ENCODE assay signal across 26 cellular contexts in the genomic region with DNA sequence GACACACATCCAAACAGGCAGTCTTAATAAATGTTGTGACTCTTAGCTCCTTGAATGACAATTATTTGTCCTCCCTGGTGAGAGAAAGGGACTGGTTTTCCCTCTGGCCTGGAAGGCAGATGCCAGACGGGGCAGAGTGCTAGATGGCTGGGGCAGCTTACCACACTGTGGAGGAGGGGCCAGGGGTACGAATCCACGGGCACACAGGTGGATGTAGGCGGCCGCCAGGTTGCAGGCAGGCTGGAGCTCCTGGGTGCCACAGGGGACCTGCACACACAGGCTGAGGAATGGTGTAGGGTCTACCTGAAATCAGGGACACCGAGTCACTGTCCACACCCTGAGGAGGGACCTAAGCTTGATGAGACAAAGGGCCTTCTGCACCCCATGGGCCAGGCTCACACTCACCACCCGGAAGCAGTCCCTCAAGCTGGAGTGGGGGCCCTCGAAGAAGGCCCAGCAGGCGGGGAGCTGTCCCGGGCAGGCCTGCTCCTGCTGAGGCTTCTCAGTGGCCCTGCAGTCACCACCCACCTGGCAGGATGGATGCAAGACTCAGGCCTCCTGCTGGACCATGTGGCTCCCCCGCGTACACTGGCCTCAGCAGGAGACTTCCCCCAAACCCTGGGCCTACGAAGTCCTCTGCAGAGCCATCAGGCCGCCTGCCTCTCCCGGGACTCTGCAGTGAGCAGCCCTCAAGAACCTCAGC. TPM values are rescaled to one million over a fixed set of nuclear protein-coding genes. Genes with fewer than 3 reads are reported as not detected.
A peak's percentile ranks its signal among the peaks of the same experiment; 100 is the strongest.
DNase-seq lines count a peak whose midpoint lies in the region; ATAC-seq and TF ChIP-seq lines count a peak whose summit lies in the region.
"Had no signal": no experiment of that assay in that cellular context is flagged by ENCODE, and none has a peak within 500 bp of the region (broad histone marks: within the 10 kb centered on the region; RNA-seq: fewer than 3 reads in every experiment).

No MANE protein-coding gene starts in this region.

- peak overlapping the region; percentile 18 for H3K27ac Mint-ChIP-seq in dendritic cell treated with granulocyte-macrophage colony-stimulating factor and Interleukin-4, amounts not matched to agents 40 ng/mL and 50 ng/mL, for 4 days
- H3K27ac Mint-ChIP-seq: B cell; CD8-positive, alpha-beta T cell; GM23338; HFFc6 had no signal

- peaks cover 75% of the 10 kb centered on the region for H3K27me3 Mint-ChIP-seq in dendritic cell treated with granulocyte-macrophage colony-stimulating factor and Interleukin-4, amounts not matched to agents 40 ng/mL and 50 ng/mL, for 4 days

- no peak overlapping the region for H2AFZ ChIP-seq in mesenchymal stem cell (ENCODE audit: low read depth, low read length)
- H2AFZ ChIP-seq: GM23338 had no signal

- H3K9ac ChIP-seq in mesenchymal stem cell (ENCODE audit: low read length) = no peak overlapping the region

- no peaks in the 10 kb centered on the region for H3K36me3 ChIP-seq in mesenchymal stem cell (ENCODE audit: control insufficient read depth in 1 of 2, insufficient read depth in 2 of 2, low read depth in 1 of 2, low read length in 2 of 2)
- H3K36me3 ChIP-seq in sigmoid colon = no peaks in the 10 kb centered on the region
- H3K36me3 ChIP-seq: MG63, SJSA1 had no signal

- H3K4me3 ChIP-seq in mesenchymal stem cell (ENCODE audit: insufficient read depth in 1 of 2, low read depth in 1 of 2, low read length in 2 of 2) (no peak overlapping the region), sigmoid colon (no peak overlapping the region)
- H3K4me3 ChIP-seq: GM23338, MG63, SJSA1 had no signal

- no peak overlapping the region for H3K4ac ChIP-seq in mesenchymal stem cell (ENCODE audit: low read depth in 1 of 2, low read length in 2 of 2)

- peak overlapping the region in 1 of 2 experiments; percentile 41 for H3K14ac ChIP-seq in mesenchymal stem cell (ENCODE audit: low read length in 2 of 2)

- H3K18ac ChIP-seq in mesenchymal stem cell (ENCODE audit: low read depth in 1 of 2, low read length in 2 of 2) = no peak overlapping the region

- no peak overlapping the region for H2BK15ac ChIP-seq in mesenchymal stem cell (ENCODE audit: low read depth, poor library complexity, severe bottlenecking)

- no peaks in the 10 kb centered on the region for H3K9me3 Mint-ChIP-seq in dendritic cell treated with granulocyte-macrophage colony-stimulating factor and Interleukin-4, amounts not matched to agents 40 ng/mL and 50 ng/mL, for 4 days
- H3K9me3 Mint-ChIP-seq: CD8-positive, alpha-beta T cell; GM23338 had no signal

- 89% methylated on average over 15 of the region's 15 CpGs for WGBS in mesenchymal stem cell
- 94 to 95% methylated on average over 15 of the region's 15 CpGs for WGBS in sigmoid colon, 2 donors

- no peak for ATAC-seq in GM21515 (IDR thresholded peaks at IDR 0.05; ENCODE audit: unreplicated experiment)
- ATAC-seq: CD8-positive, alpha-beta T cell; GM23338 had no signal

- intact Hi-C loops in dendritic cell treated with granulocyte-macrophage colony-stimulating factor and Interleukin-4, amounts not matched to agents 40 ng/mL and 50 ng/mL, for 4 days (cut with micrococcal nuclease) = no loop called here
- intact Hi-C loops in sigmoid colon (cut with DNase I) = no loop called here

- H4K91ac ChIP-seq in mesenchymal stem cell (ENCODE audit: low read length) = peak overlapping the region; percentile 34

- TF ChIP-seq EP300 in sigmoid colon (IDR thresholded peaks at IDR 0.05) = no peak

- H2BK12ac ChIP-seq in mesenchymal stem cell (ENCODE audit: low read length in 2 of 2) = no peak overlapping the region

- peaks cover 4 to 7% of the 10 kb centered on the region in 2 experiments for H3K27me3 ChIP-seq in mesenchymal stem cell (ENCODE audit: control insufficient read depth in 1 of 2, insufficient read depth in 1 of 2, low read length in 2 of 2)
- H3K27me3 ChIP-seq in sigmoid colon = peaks cover 0 to 5% (median 0%) of the 10 kb centered on the region in 3 donors
- H3K27me3 ChIP-seq: MG63, SJSA1 had no signal

- no peak overlapping the region for H4K8ac ChIP-seq in mesenchymal stem cell (ENCODE audit: low read length)

- TF ChIP-seq POLR2A in sigmoid colon (IDR thresholded peaks at IDR 0.05) = no peak

- H3K4me1 ChIP-seq in mesenchymal stem cell (ENCODE audit: control insufficient read depth, insufficient read depth, low read depth, low read length) (peaks cover 2% of the 10 kb centered on the region), sigmoid colon (peaks cover 0 to 6% (median 0%) of the 10 kb centered on the region in 4 donors)
- H3K4me1 ChIP-seq: Caco-2 had no signal

- no peak overlapping the region for H3K27ac ChIP-seq in mesenchymal stem cell (ENCODE audit: low read length, poor library complexity, severe bottlenecking)
- no peak overlapping the region for H3K27ac ChIP-seq in sigmoid colon
- H3K27ac ChIP-seq: 22Rv1, C4-2B, SJSA1 had no signal

- H3K9me3 ChIP-seq in mesenchymal stem cell (ENCODE audit: control insufficient read depth, low read length) (no peaks in the 10 kb centered on the region), sigmoid colon (no peaks in the 10 kb centered on the region)
- H3K9me3 ChIP-seq: Caco-2, MG63, SJSA1 had no signal

- H3K4me1 Mint-ChIP-seq in dendritic cell treated with granulocyte-macrophage colony-stimulating factor and Interleukin-4, amounts not matched to agents 40 ng/mL and 50 ng/mL, for 4 days (ENCODE audit: low read depth) = peaks cover 27% of the 10 kb centered on the region

- no peaks in the 10 kb centered on the region for H3K79me1 ChIP-seq in mesenchymal stem cell (replicated peaks; ENCODE audit: low read length, poor library complexity, severe bottlenecking)

- no peak overlapping the region for H2BK5ac ChIP-seq in mesenchymal stem cell (ENCODE audit: low read depth, low read length, poor library complexity, severe bottlenecking)

- no peak for TF ChIP-seq CTCF in sigmoid colon (IDR thresholded peaks at IDR 0.05)

- no peak overlapping the region for H2AK5ac ChIP-seq in mesenchymal stem cell (ENCODE audit: low read length, severe bottlenecking)

- H3K4me3 Mint-ChIP-seq in dendritic cell treated with granulocyte-macrophage colony-stimulating factor and Interleukin-4, amounts not matched to agents 40 ng/mL and 50 ng/mL, for 4 days = no peak overlapping the region
- H3K4me3 Mint-ChIP-seq: B cell; CD8-positive, alpha-beta T cell; GM23338; H9; HFFc6 had no signal

- H3K36me3 Mint-ChIP-seq in dendritic cell treated with granulocyte-macrophage colony-stimulating factor and Interleukin-4, amounts not matched to agents 40 ng/mL and 50 ng/mL, for 4 days (ENCODE audit: low read depth) = peaks cover 46% of the 10 kb centered on the region
- H3K36me3 Mint-ChIP-seq: CD8-positive, alpha-beta T cell had no signal

- H2BK120ac ChIP-seq in mesenchymal stem cell (ENCODE audit: low read depth, low read length) = no peak overlapping the region

- H3K23ac ChIP-seq in mesenchymal stem cell (ENCODE audit: low read length in 2 of 2) = no peak overlapping the region

- no peak overlapping the region for H3K4me2 ChIP-seq in mesenchymal stem cell (ENCODE audit: low read length, poor library complexity, severe bottlenecking)
- H3K4me2 ChIP-seq: GM23338 had no signal

- DNase-seq in NCI-H146 (lab: John Stamatoyannopoulos, UW) (peak; percentile 49), NCI-H146 treated with DMSO at 0.1 percent for 48 hours (lab: John Stamatoyannopoulos, UW; ENCODE audit: unreplicated experiment) (no peak), mesenchymal stem cell (no peak), sigmoid colon (peak; percentile 54), RPMI8226 (no peak)
- no peak for DNase-seq in NK-92 treated with Interleukin-12 subunit alpha and Interleukin-12 subunit beta, amount 100 ng/mL, for 24 hours (lab: John Stamatoyannopoulos, UW)
- DNase-seq: Caco-2; CD8-positive, alpha-beta T cell; DMS79 treated with DMSO at 0.1 percent for 48 hours; H9; HFFc6; KBM-7; MG63; NCI-H1105 treated with DMSO at 0.1 percent for 48 hours; NCI-H1694; NCI-H2029 treated with DMSO at 0.1 percent for 48 hours; NCI-H2227 treated with DMSO at 0.1 percent for 48 hours; NCI-H526 treated with DMSO at 0.1 percent for 48 hours; Right ventricle myocardium superior had no signal

RNA-seq across cellular contexts. Expression of a gene that starts 38.4 kb away (rescaled TPM):
- 4.6 TPM for polyA plus RNA-seq in mesenchymal stem cell (2013, experiment 1 of 2)
- polyA plus RNA-seq in mesenchymal stem cell (2013, experiment 2 of 2) = 4.4 TPM
- total RNA-seq in sigmoid colon = 1 to 10 TPM in 2 of 4 donors, under 1 TPM in 2; 0.36 to 2.2 (median 1.2) TPM
- 10 to 100 TPM in 1 of 3 donors, 1 to 10 TPM in 2; 5.4 to 19.3 (median 8.1) TPM for polyA plus RNA-seq in sigmoid colon

Comparison
In these comparisons a context has a peak if more than half of its experiments do, and no peak if none do; other contexts are left out.
1. DNase-seq: peak in NCI-H146 (single experiment) and sigmoid colon (single experiment); none in NCI-H146 treated with DMSO at 0.1 percent for 48 hours (single experiment), mesenchymal stem cell (single experiment), NK-92 treated with Interleukin-12 subunit alpha and Interleukin-12 subunit beta, amount 100 ng/mL, for 24 hours (single experiment) and RPMI8226 (single experiment).